In genomic region chr6:39814236-39814635, GRCh38 we compare ENCODE assay signal across 15 cellular contexts. TPM values are rescaled to one million over a fixed set of nuclear protein-coding genes. Genes with fewer than 3 reads are reported as not detected.
DNase-seq lines count a peak whose midpoint lies in the region; FAIRE-seq and TF ChIP-seq lines count a peak whose summit lies in the region.
"Had no signal": no experiment of that assay in that cellular context is flagged by ENCODE, and none has a peak within 500 bp of the region (broad histone marks: within the 10 kb centered on the region; RNA-seq: fewer than 3 reads in every experiment).

No MANE protein-coding gene starts in this region.

- no peak for TF ChIP-seq CTCF in astrocyte (IDR thresholded peaks at IDR 0.05; ENCODE audit: insufficient read depth, low read depth, low read length)
- no peak for TF ChIP-seq CTCF in esophagus squamous epithelium (IDR thresholded peaks at IDR 0.05)
- TF ChIP-seq CTCF in sigmoid colon (IDR thresholded peaks at IDR 0.05), result no peak
- no peak for TF ChIP-seq CTCF in spleen (IDR thresholded peaks at IDR 0.05 in 8 of 11, conservative IDR thresholded peaks at IDR 0.05 in 3 of 11)

- H3K36me3 Mint-ChIP-seq in astrocyte (ENCODE audit: low read depth, unreplicated experiment), result peaks cover 21% of the 10 kb centered on the region
- no peaks in the 10 kb centered on the region for H3K36me3 Mint-ChIP-seq in activated T-helper 1 cell treated with anti-CD3 and anti-CD28 coated beads, Interleukin-12 subunit alpha, Interleukin-12 subunit beta, Interleukin-2, Interleukin-4 antibody, amounts not matched to agents 30 ng/mL and 10 ng/mL and 1 ng/mL, durations not matched to agents 14 hours and 24 hours and 36 hours (ENCODE audit: low read depth)

- no peak for TF ChIP-seq POLR2A in esophagus squamous epithelium (IDR thresholded peaks at IDR 0.05)
- no peak for TF ChIP-seq POLR2A in sigmoid colon (IDR thresholded peaks at IDR 0.05)
- no peak for TF ChIP-seq POLR2A in spleen (IDR thresholded peaks at IDR 0.05)

- H3K9me3 ChIP-seq in astrocyte (ENCODE audit: insufficient read depth, low read depth, low read length), result no peaks in the 10 kb centered on the region
- H3K9me3 ChIP-seq in esophagus squamous epithelium, result no peaks in the 10 kb centered on the region
- no peaks in the 10 kb centered on the region for H3K9me3 ChIP-seq in sigmoid colon
- H3K9me3 ChIP-seq in spleen, result no peaks in the 10 kb centered on the region
- H3K9me3 ChIP-seq: MG63 had no signal

- H3K27me3 ChIP-seq in astrocyte (ENCODE audit: insufficient read depth, low read length), result no peaks in the 10 kb centered on the region
- H3K27me3 ChIP-seq in esophagus squamous epithelium, result no peaks in the 10 kb centered on the region
- H3K27me3 ChIP-seq in sigmoid colon, result no peaks in the 10 kb centered on the region
- peaks cover 0 to 12% (median 0%) of the 10 kb centered on the region in 7 donors for H3K27me3 ChIP-seq in spleen (replicated peaks in 1 of 7)
- H3K27me3 ChIP-seq: MG63 had no signal

- no peaks in the 10 kb centered on the region for H3K27me3 Mint-ChIP-seq in astrocyte (ENCODE audit: low read depth, unreplicated experiment)
- H3K27me3 Mint-ChIP-seq in activated T-helper 1 cell treated with anti-CD3 and anti-CD28 coated beads, Interleukin-12 subunit alpha, Interleukin-12 subunit beta, Interleukin-2, Interleukin-4 antibody, amounts not matched to agents 30 ng/mL and 10 ng/mL and 1 ng/mL, durations not matched to agents 14 hours and 24 hours and 36 hours (ENCODE audit: insufficient read depth), result peaks cover 3% of the 10 kb centered on the region

- H3K27ac Mint-ChIP-seq in astrocyte (ENCODE audit: unreplicated experiment), result no peak overlapping the region
- H3K27ac Mint-ChIP-seq in activated T-helper 1 cell treated with anti-CD3 and anti-CD28 coated beads, Interleukin-12 subunit alpha, Interleukin-12 subunit beta, Interleukin-2, Interleukin-4 antibody, amounts not matched to agents 30 ng/mL and 10 ng/mL and 1 ng/mL, durations not matched to agents 14 hours and 24 hours and 36 hours, result no peak overlapping the region
- H3K27ac Mint-ChIP-seq: CD4-positive, alpha-beta T cell had no signal

- H3K36me3 ChIP-seq in astrocyte (ENCODE audit: insufficient read depth, low read length) (no peaks in the 10 kb centered on the region), esophagus squamous epithelium (no peaks in the 10 kb centered on the region), sigmoid colon (peaks cover 0 to 6% (median 2%) of the 10 kb centered on the region in 4 donors), spleen (no peaks in the 10 kb centered on the region)
- H3K36me3 ChIP-seq: MG63 had no signal

- H3K4me2 ChIP-seq in astrocyte (ENCODE audit: low read length), result no peak overlapping the region

- no peak for FAIRE-seq in astrocyte (lab: Jason Lieb, UNC)

- TF ChIP-seq EP300 in sigmoid colon (IDR thresholded peaks at IDR 0.05), result no peak

- DNase-seq in astrocyte (ENCODE audit: low read depth) (peak; percentile 12), esophagus squamous epithelium (lab: John Stamatoyannopoulos, UW) (no peak), sigmoid colon (no peak), putamen (ENCODE audit: low spot score) (no peak), spleen (no peak)
- DNase-seq in activated T-cell treated with anti-CD3 and anti-CD28 coated beads, Interleukin-2, amount 50 U/mL, for 1 hour, result no peak
- DNase-seq in activated T-helper 1 cell treated with anti-CD3 and anti-CD28 coated beads, Interleukin-12 subunit alpha, Interleukin-12 subunit beta, Interleukin-2, Interleukin-4 antibody, amounts not matched to agents 30 ng/mL and 10 ng/mL and 1 ng/mL, durations not matched to agents 14 hours and 24 hours and 36 hours (ENCODE audit: low spot score), result no peak
- DNase-seq: CD4-positive, alpha-beta T cell; GM23248; HCEC 1CT; MG63; NCI-H1092; NCI-H146; NCI-H2081; NCI-H510A treated with DMSO at 0.1 percent for 48 hours had no signal

- H3K4me3 ChIP-seq in astrocyte (ENCODE audit: insufficient read depth, low read depth, low read length), result no peak overlapping the region
- H3K4me3 ChIP-seq in esophagus squamous epithelium, result no peak overlapping the region
- no peak overlapping the region for H3K4me3 ChIP-seq in sigmoid colon
- no peak overlapping the region for H3K4me3 ChIP-seq in spleen
- H3K4me3 ChIP-seq: GM23248, MG63 had no signal

- no peak overlapping the region for H3K9ac ChIP-seq in astrocyte (ENCODE audit: low read length)
- H3K9ac ChIP-seq: GM23248 had no signal

- peaks cover 53% of the 10 kb centered on the region for H3K4me1 Mint-ChIP-seq in astrocyte (ENCODE audit: low read depth, unreplicated experiment)
- H3K4me1 Mint-ChIP-seq in activated T-helper 1 cell treated with anti-CD3 and anti-CD28 coated beads, Interleukin-12 subunit alpha, Interleukin-12 subunit beta, Interleukin-2, Interleukin-4 antibody, amounts not matched to agents 30 ng/mL and 10 ng/mL and 1 ng/mL, durations not matched to agents 14 hours and 24 hours and 36 hours (ENCODE audit: low read depth), result no peaks in the 10 kb centered on the region

- H3K27ac ChIP-seq in astrocyte (ENCODE audit: low read depth, low read length) (no peak overlapping the region), esophagus squamous epithelium (peak overlapping the region in 3 of 4 donors; percentile 65 to 86 (median 77)), sigmoid colon (peak overlapping the region in 3 of 4 donors; percentile 7 to 90 (median 54)), spleen (peak overlapping the region in 3 of 8 donors; percentile 62 to 94 (median 65))
- H3K27ac ChIP-seq: GM23248 had no signal

- H3K4me1 ChIP-seq in astrocyte (ENCODE audit: insufficient read depth, low read length), result peaks cover 22% of the 10 kb centered on the region
- H3K4me1 ChIP-seq in esophagus squamous epithelium, result peaks cover 0 to 73% (median 17%) of the 10 kb centered on the region in 3 donors
- peaks cover 0 to 73% (median 50%) of the 10 kb centered on the region in 4 donors for H3K4me1 ChIP-seq in sigmoid colon
- H3K4me1 ChIP-seq in spleen, result peaks cover 0 to 78% (median 18%) of the 10 kb centered on the region in 6 donors

- intact Hi-C loops in esophagus squamous epithelium (cut with DNase I), result no loop called here
- intact Hi-C loops in sigmoid colon (cut with DNase I), result no loop called here
- intact Hi-C loops in spleen (cut with DNase I; ENCODE audit: low total_unique reads), result no loop called here
- intact Hi-C loops in activated T-helper 1 cell treated with anti-CD3 and anti-CD28 coated beads, Interleukin-12 subunit alpha, Interleukin-12 subunit beta, Interleukin-2, Interleukin-4 antibody, amounts not matched to agents 30 ng/mL and 10 ng/mL and 1 ng/mL, durations not matched to agents 14 hours and 24 hours and 36 hours (cut with micrococcal nuclease), result no loop called here

- no peaks in the 10 kb centered on the region for H4K20me1 ChIP-seq in astrocyte (ENCODE audit: insufficient read depth, low read length)

- no peak overlapping the region for H3K4me3 Mint-ChIP-seq in astrocyte (ENCODE audit: unreplicated experiment)
- H3K4me3 Mint-ChIP-seq in activated T-helper 1 cell treated with anti-CD3 and anti-CD28 coated beads, Interleukin-12 subunit alpha, Interleukin-12 subunit beta, Interleukin-2, Interleukin-4 antibody, amounts not matched to agents 30 ng/mL and 10 ng/mL and 1 ng/mL, durations not matched to agents 14 hours and 24 hours and 36 hours, result no peak overlapping the region
- H3K4me3 Mint-ChIP-seq: CD4-positive, alpha-beta T cell had no signal

- H2AFZ ChIP-seq in astrocyte (ENCODE audit: low read depth, low read length), result no peak overlapping the region
- H2AFZ ChIP-seq: GM23248 had no signal

- WGBS in esophagus squamous epithelium, 2 donors, result 69 to 95% methylated on average over 4 of the region's 4 CpGs
- WGBS in sigmoid colon, 2 donors, result 94% methylated on average over 4 of the region's 4 CpGs
- 87 to 96% (median 92%) methylated on average over 4 of the region's 4 CpGs for WGBS in spleen, 5 donors

- no peaks in the 10 kb centered on the region for H3K9me3 Mint-ChIP-seq in astrocyte (ENCODE audit: unreplicated experiment)
- H3K9me3 Mint-ChIP-seq in activated T-helper 1 cell treated with anti-CD3 and anti-CD28 coated beads, Interleukin-12 subunit alpha, Interleukin-12 subunit beta, Interleukin-2, Interleukin-4 antibody, amounts not matched to agents 30 ng/mL and 10 ng/mL and 1 ng/mL, durations not matched to agents 14 hours and 24 hours and 36 hours, result no peaks in the 10 kb centered on the region
- H3K9me3 Mint-ChIP-seq: CD4-positive, alpha-beta T cell had no signal

- H3K79me2 ChIP-seq in astrocyte (ENCODE audit: insufficient read depth, low read length), result no peaks in the 10 kb centered on the region

RNA-seq across cellular contexts. Expression of gene DAAM2, which starts 22.1 kb away (rescaled TPM):
- total RNA-seq in astrocyte, result 38.4 and 50.3 TPM in 2 replicates
- 10 to 100 TPM in 2 of 4 donors, 1 to 10 TPM in 2; 3.7 to 55.9 (median 11.9) TPM for total RNA-seq in esophagus squamous epithelium
- 10 to 100 TPM; 23.2 to 53.2 (median 35.4) TPM for total RNA-seq in sigmoid colon
- polyA plus RNA-seq in sigmoid colon, result 1 to 10 TPM; 4.2 to 8.5 (median 8.3) TPM
- total RNA-seq in spleen, result 100 to 1,000 TPM in 3 of 7 donors, 10 to 100 TPM in 4; 26.0 to 115 (median 95.1) TPM
- 10 to 100 TPM in 1 of 3 donors, 1 to 10 TPM in 2; 6.0 to 24.5 (median 7.3) TPM for polyA plus RNA-seq in spleen
- not detected in 2 replicates for total RNA-seq in activated T-helper 1 cell treated with anti-CD3 and anti-CD28 coated beads, Interleukin-12 subunit alpha, Interleukin-12 subunit beta, Interleukin-2, Interleukin-4 antibody, amounts not matched to agents 30 ng/mL and 10 ng/mL and 1 ng/mL, durations not matched to agents 14 hours and 24 hours and 36 hours
- total RNA-seq: CD4-positive, alpha-beta T cell had no signal
